Comparison of ENCODE assay signal across 27 cellular contexts in the genomic region with DNA sequence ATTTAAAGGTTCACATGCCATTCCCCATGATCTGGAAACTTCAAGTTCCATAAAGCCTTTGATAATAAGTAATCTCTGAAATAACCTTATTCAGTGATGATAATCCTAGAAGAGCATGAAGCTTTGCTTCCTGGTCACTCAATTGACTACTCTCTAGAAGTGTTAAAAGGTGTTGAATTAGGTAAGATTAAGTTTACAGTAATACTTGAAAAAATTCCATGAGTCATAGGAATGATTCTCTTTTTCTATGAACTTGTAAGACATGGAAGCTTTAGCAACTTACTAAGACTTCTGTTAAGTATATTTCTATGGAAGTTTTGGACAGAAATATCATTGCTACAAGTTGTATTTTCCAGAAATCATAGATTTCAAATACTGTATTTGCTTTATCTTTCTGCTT.
A peak's percentile ranks its signal among the peaks of the same experiment; 100 is the strongest.
DNase-seq lines count a peak whose midpoint lies in the region; ATAC-seq and TF ChIP-seq lines count a peak whose summit lies in the region.
"Had no signal": no experiment of that assay in that cellular context is flagged by ENCODE, and none has a peak within 500 bp of the region (broad histone marks: within the 10 kb centered on the region; RNA-seq: fewer than 3 reads in every experiment).

No MANE protein-coding gene starts in this region.

- intact Hi-C loops in upper lobe of right lung (cut with DNase I): no loop called here

- H3K4me1 ChIP-seq in upper lobe of right lung: peaks cover 24% of the 10 kb centered on the region
- H3K4me1 ChIP-seq: spleen had no signal

- peaks cover 8% of the 10 kb centered on the region for H3K36me3 ChIP-seq in upper lobe of right lung
- H3K36me3 ChIP-seq: cardiac muscle cell, spleen had no signal

- peak; percentile 31 for ATAC-seq in upper lobe of right lung
- ATAC-seq in HG02885 (IDR thresholded peaks at IDR 0.05; ENCODE audit: poor library complexity, unreplicated experiment): no peak
- ATAC-seq in GM21381 (IDR thresholded peaks at IDR 0.05; ENCODE audit: unreplicated experiment): no peak

- DNase-seq in HFFc6 (peak; percentile 18), amniotic epithelial cell (ENCODE audit: low read depth) (peak; percentile 56), fibroblast of villous mesenchyme (ENCODE audit: low read depth) (peak; percentile 53), upper lobe of right lung (no peak), GF-D8 (lab: John Stamatoyannopoulos, UW) (no peak)
- DNase-seq: activated CD4-positive, alpha-beta T cell treated with anti-CD3 and anti-CD28 coated beads, Interleukin-2, amount 50 U/mL, for 48 hours; activated CD4-positive, CD25-positive, alpha-beta regulatory T cell; activated effector memory CD4-positive, alpha-beta T cell treated with anti-CD3 and anti-CD28 coated beads, Interleukin-2, amount 50 U/mL, for 16 hours; CD8-positive, alpha-beta memory T cell; dermis blood vessel endothelial cell; DMS153; foreskin melanocyte; GOT3; islet precursor cell; NCI-H1930; NCI-H2227 treated with DMSO at 0.1 percent for 48 hours; NCI-H774; Right ventricle myocardium superior; spleen; stimulated activated CD4-positive, alpha-beta T cell treated with anti-CD3 and anti-CD28 coated beads, Interleukin-4, amount 100 ng/mL, for 1 hour; stimulated activated naive CD4-positive, alpha-beta T cell; T1000 had no signal

- peaks cover 12% of the 10 kb centered on the region for H3K27me3 Mint-ChIP-seq in HFFc6 (ENCODE audit: insufficient read depth)

- peak overlapping the region; percentile 39 for H3K27ac ChIP-seq in upper lobe of right lung
- H3K27ac ChIP-seq: cardiac muscle cell, KMS-11, spleen, thoracic aorta had no signal

- no peaks in the 10 kb centered on the region for H3K27me3 ChIP-seq in upper lobe of right lung
- H3K27me3 ChIP-seq: cardiac muscle cell, spleen had no signal

- H3K4me1 Mint-ChIP-seq in HFFc6 (ENCODE audit: low read depth): peaks cover 88% of the 10 kb centered on the region
- H3K4me1 Mint-ChIP-seq: CD8-positive, alpha-beta memory T cell had no signal

- H3K4me3 ChIP-seq in fibroblast of villous mesenchyme (ENCODE audit: low read depth, low read length) (no peak overlapping the region), upper lobe of right lung (no peak overlapping the region)
- H3K4me3 ChIP-seq: cardiac muscle cell, spleen, thoracic aorta had no signal

- 0 out of 2 replicates have a peak overlapping the region, but pooled peaks have one; percentile 47 for H3K27ac Mint-ChIP-seq in HFFc6
- H3K27ac Mint-ChIP-seq: CD8-positive, alpha-beta memory T cell had no signal

- TF ChIP-seq CTCF in HFFc6 (IDR thresholded peaks at IDR 0.05) (no peak), fibroblast of villous mesenchyme (IDR thresholded peaks at IDR 0.05; ENCODE audit: insufficient read depth, low read depth, low read length) (no peak), upper lobe of right lung (IDR thresholded peaks at IDR 0.05) (no peak)

- peaks cover 74% of the 10 kb centered on the region for H3K36me3 Mint-ChIP-seq in HFFc6 (ENCODE audit: low read depth)

- H3K9me3 Mint-ChIP-seq in HFFc6: no peaks in the 10 kb centered on the region
- H3K9me3 Mint-ChIP-seq: CD8-positive, alpha-beta memory T cell had no signal

- no peaks in the 10 kb centered on the region for H3K9me3 ChIP-seq in upper lobe of right lung
- H3K9me3 ChIP-seq: spleen, thoracic aorta had no signal

- H3K4me3 Mint-ChIP-seq in HFFc6: 0 out of 2 replicates have a peak overlapping the region, but pooled peaks have one; percentile 16
- H3K4me3 Mint-ChIP-seq: CD8-positive, alpha-beta memory T cell had no signal

Comparison
In these comparisons a context has a peak if more than half of its experiments do, and no peak if none do; other contexts are left out.
1. DNase-seq: peak in HFFc6 (single experiment), amniotic epithelial cell (single experiment) and fibroblast of villous mesenchyme (single experiment); none in upper lobe of right lung (single experiment) and GF-D8 (single experiment).